Comparison of ENCODE assay signal across 8 cellular contexts in the genomic region with DNA sequence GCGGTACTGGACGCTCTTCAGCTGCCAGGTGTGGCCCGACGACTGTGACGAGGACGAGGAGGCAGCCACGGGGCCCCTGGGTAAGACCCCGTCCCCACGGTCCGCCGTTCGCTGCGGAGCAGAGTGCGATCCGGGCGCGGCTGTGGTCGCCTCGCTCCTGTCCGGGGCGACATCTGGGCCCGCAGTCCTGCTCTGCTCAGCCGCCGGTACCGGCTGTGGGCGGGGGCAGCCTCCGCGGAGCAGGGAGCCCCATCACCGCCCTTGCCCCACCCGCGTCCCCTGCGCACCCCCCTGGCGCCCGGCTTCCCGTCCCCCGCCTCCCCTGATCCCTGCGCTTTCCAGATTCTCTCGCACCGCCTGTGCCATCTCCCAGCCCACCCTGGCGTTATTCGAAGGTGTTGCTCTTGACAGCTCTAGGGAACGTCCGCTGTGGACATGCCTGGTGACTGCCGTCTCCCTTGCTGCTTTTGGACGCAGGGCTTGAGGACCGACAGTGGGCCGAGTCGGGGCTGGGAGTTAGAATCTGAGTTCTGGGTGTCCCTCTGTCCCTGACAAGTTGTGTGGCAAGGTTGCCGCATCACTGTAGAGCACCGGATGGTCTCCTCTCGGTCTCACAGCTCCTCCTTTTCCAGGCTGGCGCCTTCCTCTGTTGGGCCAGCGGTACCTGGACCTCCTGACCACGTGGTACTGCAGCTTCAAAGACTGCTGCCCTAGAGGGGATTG. TPM values are rescaled to one million over a fixed set of nuclear protein-coding genes. Genes with fewer than 3 reads are reported as not detected.
DNase-seq lines count a peak whose midpoint lies in the region; ATAC-seq, FAIRE-seq and TF ChIP-seq lines count a peak whose summit lies in the region.

No MANE protein-coding gene starts in this region.

- H3K9me3 ChIP-seq in Peyer's patch (no peaks in the 10 kb centered on the region), psoas muscle (no peaks in the 10 kb centered on the region)

- H3K27me3 ChIP-seq in Peyer's patch (no peaks in the 10 kb centered on the region), psoas muscle (ENCODE audit: insufficient read depth in 3 of 3, low read length in 2 of 3) (no peaks in the 10 kb centered on the region)

- ATAC-seq in GM18909 (IDR thresholded peaks at IDR 0.05; ENCODE audit: poor library complexity, unreplicated experiment): peak; percentile 20
- ATAC-seq in HG03103 (IDR thresholded peaks at IDR 0.05; ENCODE audit: low read depth, unreplicated experiment): peak; percentile 10
- peak; percentile 50 to 56 for ATAC-seq in left cardiac atrium
- peak; percentile 33 to 42 (median 38) for ATAC-seq in psoas muscle

- no peak for TF ChIP-seq POLR2A in Peyer's patch (IDR thresholded peaks at IDR 0.05)

- H3K27ac ChIP-seq in Peyer's patch: peak overlapping the region; percentile 80 to 99 (median 87)
- H3K27ac ChIP-seq in psoas muscle: peak overlapping the region; percentile 97

- peaks cover 0 to 12% (median 0%) of the 10 kb centered on the region in 3 donors for H3K36me3 ChIP-seq in Peyer's patch
- H3K36me3 ChIP-seq in psoas muscle (ENCODE audit: insufficient read depth in 1 of 2, low read depth in 1 of 2): peaks cover 0 to 31% of the 10 kb centered on the region in 2 donors

- peak overlapping the region; percentile 97 for H3K4me3 Mint-ChIP-seq in activated naive CD4-positive, alpha-beta T cell treated with anti-CD3 and anti-CD28 coated beads, Interleukin-2, amount 50 U/mL, for 24 hours

- H3K9me3 Mint-ChIP-seq in activated naive CD4-positive, alpha-beta T cell treated with anti-CD3 and anti-CD28 coated beads, Interleukin-2, amount 50 U/mL, for 24 hours: no peaks in the 10 kb centered on the region

- no peak for FAIRE-seq in D721Med (lab: Jason Lieb, UNC)

- 0 to 1% (median 0%) methylated on average over 45 to 54 of the region's 54 CpGs for WGBS in psoas muscle, 3 donors

- no peaks in the 10 kb centered on the region for H3K27me3 Mint-ChIP-seq in activated naive CD4-positive, alpha-beta T cell treated with anti-CD3 and anti-CD28 coated beads, Interleukin-2, amount 50 U/mL, for 24 hours

- peak overlapping the region; percentile 97 for H3K27ac Mint-ChIP-seq in activated naive CD4-positive, alpha-beta T cell treated with anti-CD3 and anti-CD28 coated beads, Interleukin-2, amount 50 U/mL, for 24 hours

- H3K4me3 ChIP-seq in Peyer's patch: peak overlapping the region; percentile 58 to 89 (median 82)
- peak overlapping the region; percentile 93 for H3K4me3 ChIP-seq in psoas muscle

- peaks cover 2% of the 10 kb centered on the region for H3K36me3 Mint-ChIP-seq in activated naive CD4-positive, alpha-beta T cell treated with anti-CD3 and anti-CD28 coated beads, Interleukin-2, amount 50 U/mL, for 24 hours

- H3K4me1 ChIP-seq in Peyer's patch (peaks cover 0 to 26% (median 17%) of the 10 kb centered on the region in 4 donors), psoas muscle (peaks cover 20% of the 10 kb centered on the region)

- peaks cover 28% of the 10 kb centered on the region for H3K4me1 Mint-ChIP-seq in activated naive CD4-positive, alpha-beta T cell treated with anti-CD3 and anti-CD28 coated beads, Interleukin-2, amount 50 U/mL, for 24 hours

- TF ChIP-seq CTCF in Peyer's patch (IDR thresholded peaks at IDR 0.05) (no peak), psoas muscle (IDR thresholded peaks at IDR 0.05) (no peak), D721Med (IDR thresholded peaks at IDR 0.05; ENCODE audit: insufficient read depth, missing control alignments) (no peak)

- DNase-seq in AG20443 (ENCODE audit: low spot score): peak; percentile 70
- peak; percentile 43 to 72 (median 65) for DNase-seq in Peyer's patch
- DNase-seq in left cardiac atrium: peak; percentile 47
- peak in 1 of 2 donors; percentile 42 for DNase-seq in psoas muscle
- DNase-seq in D721Med (ENCODE audit: insufficient read length, low spot score): no peak

- intact Hi-C loops in left cardiac atrium (cut with DNase I): loop anchor here in 1 of 2 donors (10.0 kb wide), 1 partner anchor 112 kb away; no protein-coding TSS in a partner anchor
- intact Hi-C loops in psoas muscle (cut with DNase I): no loop called here

RNA-seq across cellular contexts. Expression of a gene that starts 0.6 kb away (rescaled TPM):
- total RNA-seq in Peyer's patch (10 to 100 TPM; 19.2 to 42.9 (median 33.9) TPM), left cardiac atrium (10 to 100 TPM; 12.7 to 12.9 TPM), psoas muscle (10 to 100 TPM; 16.5 to 36.0 (median 24.9) TPM)
- polyA plus RNA-seq in psoas muscle: 10 to 100 TPM; 13.5 to 23.4 (median 16.2) TPM

RNA-seq across cellular contexts. Expression of a gene that starts 56.8 kb away (rescaled TPM):
- total RNA-seq in Peyer's patch (10 to 100 TPM; 13.8 to 18.8 (median 17.2) TPM), left cardiac atrium (10 to 100 TPM; 55.8 to 62.3 TPM), psoas muscle (10 to 100 TPM; 33.4 to 55.2 (median 43.3) TPM)
- 10 to 100 TPM; 22.5 to 52.6 (median 48.8) TPM for polyA plus RNA-seq in psoas muscle
